ENCODE assay signal across 1 cellular context in genomic region chr5:138210985-138211384, GRCh38.
TF ChIP-seq lines count a peak whose summit lies in the region.

No MANE protein-coding gene starts in this region.

TF ChIP-seq in GM23338, 12 proteins besides CTCF, POLR2A, EP300 and RAD21 (continued from another document):
- TF ChIP-seq ETS1 (IDR thresholded peaks at IDR 0.05) (no peak), EZH2 (IDR thresholded peaks at IDR 0.05; ENCODE audit: low read depth, unreplicated experiment) (no peak), ZNF331 (CRISPR knock-in tag; IDR thresholded peaks at IDR 0.05; ENCODE audit: low read depth) (no peak), ZNF462 (CRISPR knock-in tag; IDR thresholded peaks at IDR 0.05) (no peak)
TF ChIP-seq in GM23338: peak in this region for 0.
